Comparison of ENCODE assay signal across 1 cellular context in the genomic region with DNA sequence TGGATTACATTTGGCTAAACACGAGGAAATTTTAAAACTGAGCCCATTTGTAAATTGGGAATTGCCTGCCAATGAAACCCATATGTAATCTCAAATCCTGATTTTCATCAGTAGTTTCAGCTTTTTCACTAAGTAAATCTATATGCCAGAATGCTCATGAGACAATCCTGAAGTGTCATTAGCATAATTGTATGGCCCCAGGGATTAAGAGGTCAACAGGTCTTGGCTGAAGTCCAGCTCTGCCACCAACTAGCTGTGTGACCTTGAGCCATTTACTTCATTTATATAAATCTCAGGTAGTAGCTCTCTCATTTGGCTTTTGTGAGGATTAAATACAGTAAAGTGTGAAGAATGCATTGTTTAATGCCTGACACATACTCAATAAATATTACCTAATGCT.
TF ChIP-seq lines count a peak whose summit lies in the region.

No MANE protein-coding gene starts in this region.

TF ChIP-seq in WTC11, 78 proteins besides CTCF, POLR2A, EP300 and RAD21 (continued from another document):
- TF ChIP-seq, protein P1, sequence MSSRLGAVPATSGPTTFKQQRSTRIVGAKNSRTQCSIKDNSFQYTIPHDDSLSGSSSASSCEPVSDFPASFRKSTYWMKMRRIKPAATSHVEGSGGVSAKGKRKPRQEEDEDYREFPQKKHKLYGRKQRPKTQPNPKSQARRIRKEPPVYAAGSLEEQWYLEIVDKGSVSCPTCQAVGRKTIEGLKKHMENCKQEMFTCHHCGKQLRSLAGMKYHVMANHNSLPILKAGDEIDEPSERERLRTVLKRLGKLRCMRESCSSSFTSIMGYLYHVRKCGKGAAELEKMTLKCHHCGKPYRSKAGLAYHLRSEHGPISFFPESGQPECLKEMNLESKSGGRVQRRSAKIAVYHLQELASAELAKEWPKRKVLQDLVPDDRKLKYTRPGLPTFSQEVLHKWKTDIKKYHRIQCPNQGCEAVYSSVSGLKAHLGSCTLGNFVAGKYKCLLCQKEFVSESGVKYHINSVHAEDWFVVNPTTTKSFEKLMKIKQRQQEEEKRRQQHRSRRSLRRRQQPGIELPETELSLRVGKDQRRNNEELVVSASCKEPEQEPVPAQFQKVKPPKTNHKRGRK (CRISPR knock-in tag; IDR thresholded peaks at IDR 0.05; ENCODE audit: borderline replicate concordance), result no peak
- TF ChIP-seq, protein P2, sequence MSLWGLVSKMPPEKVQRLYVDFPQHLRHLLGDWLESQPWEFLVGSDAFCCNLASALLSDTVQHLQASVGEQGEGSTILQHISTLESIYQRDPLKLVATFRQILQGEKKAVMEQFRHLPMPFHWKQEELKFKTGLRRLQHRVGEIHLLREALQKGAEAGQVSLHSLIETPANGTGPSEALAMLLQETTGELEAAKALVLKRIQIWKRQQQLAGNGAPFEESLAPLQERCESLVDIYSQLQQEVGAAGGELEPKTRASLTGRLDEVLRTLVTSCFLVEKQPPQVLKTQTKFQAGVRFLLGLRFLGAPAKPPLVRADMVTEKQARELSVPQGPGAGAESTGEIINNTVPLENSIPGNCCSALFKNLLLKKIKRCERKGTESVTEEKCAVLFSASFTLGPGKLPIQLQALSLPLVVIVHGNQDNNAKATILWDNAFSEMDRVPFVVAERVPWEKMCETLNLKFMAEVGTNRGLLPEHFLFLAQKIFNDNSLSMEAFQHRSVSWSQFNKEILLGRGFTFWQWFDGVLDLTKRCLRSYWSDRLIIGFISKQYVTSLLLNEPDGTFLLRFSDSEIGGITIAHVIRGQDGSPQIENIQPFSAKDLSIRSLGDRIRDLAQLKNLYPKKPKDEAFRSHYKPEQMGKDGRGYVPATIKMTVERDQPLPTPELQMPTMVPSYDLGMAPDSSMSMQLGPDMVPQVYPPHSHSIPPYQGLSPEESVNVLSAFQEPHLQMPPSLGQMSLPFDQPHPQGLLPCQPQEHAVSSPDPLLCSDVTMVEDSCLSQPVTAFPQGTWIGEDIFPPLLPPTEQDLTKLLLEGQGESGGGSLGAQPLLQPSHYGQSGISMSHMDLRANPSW (CRISPR knock-in tag; conservative IDR thresholded peaks at IDR 0.05; ENCODE audit: low read depth), result no peak
- TF ChIP-seq, protein P3, sequence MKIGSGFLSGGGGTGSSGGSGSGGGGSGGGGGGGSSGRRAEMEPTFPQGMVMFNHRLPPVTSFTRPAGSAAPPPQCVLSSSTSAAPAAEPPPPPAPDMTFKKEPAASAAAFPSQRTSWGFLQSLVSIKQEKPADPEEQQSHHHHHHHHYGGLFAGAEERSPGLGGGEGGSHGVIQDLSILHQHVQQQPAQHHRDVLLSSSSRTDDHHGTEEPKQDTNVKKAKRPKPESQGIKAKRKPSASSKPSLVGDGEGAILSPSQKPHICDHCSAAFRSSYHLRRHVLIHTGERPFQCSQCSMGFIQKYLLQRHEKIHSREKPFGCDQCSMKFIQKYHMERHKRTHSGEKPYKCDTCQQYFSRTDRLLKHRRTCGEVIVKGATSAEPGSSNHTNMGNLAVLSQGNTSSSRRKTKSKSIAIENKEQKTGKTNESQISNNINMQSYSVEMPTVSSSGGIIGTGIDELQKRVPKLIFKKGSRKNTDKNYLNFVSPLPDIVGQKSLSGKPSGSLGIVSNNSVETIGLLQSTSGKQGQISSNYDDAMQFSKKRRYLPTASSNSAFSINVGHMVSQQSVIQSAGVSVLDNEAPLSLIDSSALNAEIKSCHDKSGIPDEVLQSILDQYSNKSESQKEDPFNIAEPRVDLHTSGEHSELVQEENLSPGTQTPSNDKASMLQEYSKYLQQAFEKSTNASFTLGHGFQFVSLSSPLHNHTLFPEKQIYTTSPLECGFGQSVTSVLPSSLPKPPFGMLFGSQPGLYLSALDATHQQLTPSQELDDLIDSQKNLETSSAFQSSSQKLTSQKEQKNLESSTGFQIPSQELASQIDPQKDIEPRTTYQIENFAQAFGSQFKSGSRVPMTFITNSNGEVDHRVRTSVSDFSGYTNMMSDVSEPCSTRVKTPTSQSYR (CRISPR knock-in tag; IDR thresholded peaks at IDR 0.05), result no peak
